ENCODE assay signal across 19 cellular contexts in genomic region chr5:997711-998110, GRCh38. TPM values are rescaled to one million over a fixed set of nuclear protein-coding genes. Genes with fewer than 3 reads are reported as not detected.
A peak's percentile ranks its signal among the peaks of the same experiment; 100 is the strongest.
DNase-seq lines count a peak whose midpoint lies in the region; ATAC-seq and TF ChIP-seq lines count a peak whose summit lies in the region.
"Had no signal": no experiment of that assay in that cellular context is flagged by ENCODE, and none has a peak within 500 bp of the region (broad histone marks: within the 10 kb centered on the region; RNA-seq: fewer than 3 reads in every experiment).

No MANE protein-coding gene starts in this region.

- H3K27me3 ChIP-seq in ascending aorta, result no peaks in the 10 kb centered on the region
- no peaks in the 10 kb centered on the region for H3K27me3 ChIP-seq in upper lobe of left lung
- H3K27me3 ChIP-seq: cardiac muscle cell, heart right ventricle had no signal

- TF ChIP-seq CTCF in ascending aorta (IDR thresholded peaks at IDR 0.05) (no peak), upper lobe of left lung (IDR thresholded peaks at IDR 0.05) (no peak)

- no peaks in the 10 kb centered on the region for H3K9me3 ChIP-seq in ascending aorta
- H3K9me3 ChIP-seq in upper lobe of left lung, result no peaks in the 10 kb centered on the region
- H3K9me3 ChIP-seq: A549, heart right ventricle, prostate gland had no signal

- ATAC-seq in Right ventricle myocardium superior (ENCODE audit: poor library complexity) (no peak), left cardiac atrium (no peak), upper lobe of left lung (ENCODE audit: low FRiP score in 2 of 2) (no peak)

- 76 to 91% methylated on average over 6 of the region's 6 CpGs for WGBS in upper lobe of left lung, 2 donors

- POLR2A ChIA-PET in HEK293T (lab: Yijun Ruan, JAX), result interaction anchor here (0.8 kb wide), 1 partner anchor 15 kb away, joined by 4 read pairs; no protein-coding TSS in a partner anchor

- no peak for TF ChIP-seq EP300 in upper lobe of left lung (IDR thresholded peaks at IDR 0.05)

- H3K4me3 ChIP-seq in ascending aorta (no peak overlapping the region), upper lobe of left lung (no peak overlapping the region)
- H3K4me3 ChIP-seq: A549, cardiac muscle cell, prostate gland, smooth muscle cell had no signal

- DNase-seq in Right ventricle myocardium superior, result peak; percentile 31
- DNase-seq in left cardiac atrium, result no peak
- DNase-seq in ascending aorta (ENCODE audit: low spot score in 2 of 2), result peak; percentile 1 to 48
- peak; percentile 71 for DNase-seq in mesenteric fat pad (ENCODE audit: low spot score)
- DNase-seq in upper lobe of left lung, result no peak
- DNase-seq in HEK293T (ENCODE audit: extremely low spot score), result no peak
- DNase-seq in DMS 273 (lab: John Stamatoyannopoulos, UW; ENCODE audit: unreplicated experiment), result no peak
- no peak for DNase-seq in NCI-H526 (lab: John Stamatoyannopoulos, UW)
- DNase-seq: amniotic stem cell, C1 segment of cervical spinal cord, natural killer cell, NCI-H2171 treated with DMSO at 0.1 percent for 48 hours, NCI-H774, SIG-M5 had no signal

- intact Hi-C loops in Right ventricle myocardium superior (cut with DNase I), result loop anchor here (10.0 kb wide), 1 partner anchor 137 kb away; no protein-coding TSS in a partner anchor
- intact Hi-C loops in left cardiac atrium (cut with DNase I), result loop anchor here in 1 of 2 donors (10.0 kb wide), 1 partner anchor 73 kb away; no protein-coding TSS in a partner anchor
- intact Hi-C loops in ascending aorta (cut with DNase I), result no loop called here

- CTCF ChIA-PET in HEK293T (lab: Yijun Ruan, JAX), result interaction anchor here (1.3 to 2.0 kb wide), 2 partner anchors 12 to 176 kb away, joined by 3 to 5 read pairs; no protein-coding TSS in a partner anchor

- H3K27ac ChIP-seq in ascending aorta (no peak overlapping the region), upper lobe of left lung (peak overlapping the region; percentile 7 to 77 (median 73))
- H3K27ac ChIP-seq: prostate gland had no signal

- TF ChIP-seq POLR2A in upper lobe of left lung (IDR thresholded peaks at IDR 0.05), result no peak

- H3K36me3 ChIP-seq in ascending aorta (no peaks in the 10 kb centered on the region), upper lobe of left lung (no peaks in the 10 kb centered on the region)
- H3K36me3 ChIP-seq: cardiac muscle cell, heart right ventricle, prostate gland had no signal

- H3K4me1 ChIP-seq in ascending aorta (no peaks in the 10 kb centered on the region), upper lobe of left lung (peaks cover 0 to 11% (median 8%) of the 10 kb centered on the region in 4 donors)
- H3K4me1 ChIP-seq: A549, prostate gland had no signal

TF ChIP-seq in HEK293T, 16 proteins besides CTCF, POLR2A, EP300 and RAD21:
- TF ChIP-seq TARDBP (IDR thresholded peaks at IDR 0.05) (no peak), FOXA1 (IDR thresholded peaks at IDR 0.05) (no peak), NFRKB (IDR thresholded peaks at IDR 0.05) (no peak), ZNF384 (IDR thresholded peaks at IDR 0.05) (no peak), HDGF (IDR thresholded peaks at IDR 0.05; ENCODE audit: borderline replicate concordance) (no peak), FOXK2 (IDR thresholded peaks at IDR 0.05) (no peak)

RNA-seq across cellular contexts. Expression of gene NKD2, which starts 10.9 kb away (rescaled TPM):
- total RNA-seq in Right ventricle myocardium superior (2.8 TPM), left cardiac atrium (10 to 100 TPM in 1 of 2 donors, 1 to 10 TPM in 1; 4.4 to 10.4 TPM), ascending aorta (6.5 TPM), mesenteric fat pad (17.1 TPM), upper lobe of left lung (100 to 1,000 TPM in 1 of 6 donors, 10 to 100 TPM in 4, 1 to 10 TPM in 1; 8.9 to 126 (median 50.6) TPM)
- total RNA-seq: natural killer cell had no signal

Comparison
In these comparisons a context has a peak if more than half of its experiments do, and no peak if none do; other contexts are left out.
1. DNase-seq: peak in Right ventricle myocardium superior (single experiment), ascending aorta (2 of 2) and mesenteric fat pad (single experiment); none in left cardiac atrium (single experiment), upper lobe of left lung (0 of 2), HEK293T (single experiment), DMS 273 (single experiment) and NCI-H526 (0 of 2).
2. H3K27ac ChIP-seq: peak in upper lobe of left lung (4 of 4); none in ascending aorta (0 of 2).